Comparison of ENCODE assay signal across 2 cellular contexts in genomic region chr7:9874182-9874581, GRCh38.
TF ChIP-seq lines count a peak whose summit lies in the region.

No MANE protein-coding gene starts in this region.

TF ChIP-seq in liver, 16 proteins besides CTCF, POLR2A, EP300 and RAD21 (continued from another document):
- TF ChIP-seq REST (IDR thresholded peaks at IDR 0.05) (peak; percentile 21), FOXA2 (IDR thresholded peaks at IDR 0.05) (no peak), SP1 (IDR thresholded peaks at IDR 0.05) (peak; percentile 11), RXRA (IDR thresholded peaks at IDR 0.05) (no peak)

TF ChIP-seq in HepG2, 621 proteins besides CTCF, POLR2A, EP300 and RAD21 (continued from another document):
- no peak for TF ChIP-seq ZXDC (CRISPR knock-in tag; IDR thresholded peaks at IDR 0.05)
- no peak for TF ChIP-seq HDAC1 (CRISPR knock-in tag; IDR thresholded peaks at IDR 0.05)
- no peak for TF ChIP-seq ZNF567 (CRISPR knock-in tag; IDR thresholded peaks at IDR 0.05; ENCODE audit: borderline replicate concordance)
- no peak for TF ChIP-seq ZNF263 (CRISPR knock-in tag; IDR thresholded peaks at IDR 0.05)
- no peak for TF ChIP-seq TAF15 (IDR thresholded peaks at IDR 0.05; ENCODE audit: low read depth, low read length, poor library complexity, severe bottlenecking)
- no peak for TF ChIP-seq AKNA (CRISPR knock-in tag; IDR thresholded peaks at IDR 0.05; ENCODE audit: borderline replicate concordance)
- no peak for TF ChIP-seq HBP1 (CRISPR knock-in tag; IDR thresholded peaks at IDR 0.05; ENCODE audit: low read depth)
- no peak for TF ChIP-seq SOX13 (IDR thresholded peaks at IDR 0.05)
- TF ChIP-seq SOX13 (CRISPR knock-in tag; conservative IDR thresholded peaks at IDR 0.05 in 1 of 2, IDR thresholded peaks at IDR 0.05 in 1 of 2): no peak
